In the genomic region with DNA sequence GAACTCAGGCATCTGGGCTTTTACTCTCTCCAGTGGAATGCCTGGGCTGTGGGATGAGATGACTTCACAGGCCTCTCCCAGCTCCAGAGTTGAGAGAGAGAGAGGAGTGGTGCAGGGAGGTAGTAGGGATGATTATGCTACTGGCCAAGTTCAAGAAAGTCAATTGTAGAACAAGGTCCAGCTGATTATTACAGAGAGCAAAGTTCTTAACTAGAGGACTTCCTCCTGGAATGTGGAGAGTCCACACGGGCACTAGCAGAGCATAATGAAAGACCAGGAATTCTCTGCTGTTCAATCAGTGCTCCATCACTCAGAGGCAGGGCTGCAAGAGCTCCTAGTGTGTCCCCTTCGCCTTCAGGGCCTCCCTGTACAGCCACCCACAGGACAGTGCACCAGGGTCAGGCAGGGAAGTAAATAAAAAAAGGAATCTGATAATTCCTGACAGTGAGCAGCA, we compare ENCODE assay signal across 8 cellular contexts. TPM values are rescaled to one million over a fixed set of nuclear protein-coding genes. Genes with fewer than 3 reads are reported as not detected.
DNase-seq lines count a peak whose midpoint lies in the region; ATAC-seq, FAIRE-seq and TF ChIP-seq lines count a peak whose summit lies in the region.

No MANE protein-coding gene starts in this region.

- TF ChIP-seq CTCF in HCT116 (IDR thresholded peaks at IDR 0.05 in 2 of 3, conservative IDR thresholded peaks at IDR 0.05 in 1 of 3; ENCODE audit: borderline replicate concordance in 1 of 3, insufficient read depth in 1 of 3, low read depth in 2 of 3, low read length in 2 of 3) (no peak), keratinocyte (optimal IDR thresholded peaks at IDR 0.05 in 1 of 3, IDR thresholded peaks at IDR 0.05 in 1 of 3, conservative IDR thresholded peaks at IDR 0.05 in 1 of 3; ENCODE audit: extremely low read depth in 1 of 3, insufficient read depth in 2 of 3, low read length in 3 of 3) (no peak), stomach (IDR thresholded peaks at IDR 0.05) (no peak)

- POLR2A ChIA-PET in HCT116 (lab: Charles Lee) = interaction anchor here (0.6 to 1.9 kb wide), 12 partner anchors 10 to 297 kb away, joined by 3 to 8 read pairs (median 4); no protein-coding TSS in a partner anchor

- no peaks in the 10 kb centered on the region for H3K36me3 Mint-ChIP-seq in activated naive CD8-positive, alpha-beta T cell treated with anti-CD3 and anti-CD28 coated beads, Interleukin-2, amount 50 U/mL, for 24 hours (ENCODE audit: low read depth)

- peak overlapping the region; percentile 82 for H3K27ac Mint-ChIP-seq in activated naive CD8-positive, alpha-beta T cell treated with anti-CD3 and anti-CD28 coated beads, Interleukin-2, amount 50 U/mL, for 24 hours

- no peak for TF ChIP-seq EP300 in stomach (IDR thresholded peaks at IDR 0.05)

- H3K9me3 Mint-ChIP-seq in activated naive CD8-positive, alpha-beta T cell treated with anti-CD3 and anti-CD28 coated beads, Interleukin-2, amount 50 U/mL, for 24 hours = no peaks in the 10 kb centered on the region

- TF ChIP-seq POLR2A in HCT116 (IDR thresholded peaks at IDR 0.05; ENCODE audit: borderline replicate concordance, extremely low read depth, insufficient read depth, insufficient read length) (no peak), stomach (IDR thresholded peaks at IDR 0.05) (no peak)

- no peaks in the 10 kb centered on the region for H3K9me2 ChIP-seq in HCT116 (ENCODE audit: insufficient read depth)

- FAIRE-seq in keratinocyte (lab: Jason Lieb, UNC) = no peak

- peak overlapping the region; percentile 88 for H3K4me2 ChIP-seq in HCT116 (ENCODE audit: low read length)
- peak overlapping the region; percentile 83 for H3K4me2 ChIP-seq in keratinocyte (ENCODE audit: control insufficient read depth, extremely low read depth, insufficient read depth, low read depth, low read length)

- peaks cover 37% of the 10 kb centered on the region for H3K4me1 Mint-ChIP-seq in activated naive CD8-positive, alpha-beta T cell treated with anti-CD3 and anti-CD28 coated beads, Interleukin-2, amount 50 U/mL, for 24 hours

- H3K4me3 ChIP-seq in HCT116 (replicated peaks in 1 of 2; ENCODE audit: low read depth in 1 of 2, low read length in 2 of 2) (peak overlapping the region in 1 of 2 experiments; percentile 74; a peak in 2 of 4 replicates), keratinocyte (ENCODE audit: control insufficient read depth in 2 of 3, extremely low read depth in 1 of 3, insufficient read depth in 2 of 3, low read depth in 1 of 3, low read length in 3 of 3) (peak overlapping the region; percentile 1 to 22 (median 4)), stomach (no peak overlapping the region)

- DNase-seq in HCT116 (ENCODE audit: low read depth, low spot score) (no peak), keratinocyte (ENCODE audit: low read depth, low spot score) (no peak), stomach (no peak), SIG-M5 (lab: John Stamatoyannopoulos, UW) (no peak)
- DNase-seq in activated naive CD8-positive, alpha-beta T cell treated with anti-CD3 and anti-CD28 coated beads, Interleukin-2, amount 50 U/mL, for 24 hours = no peak

- H4K20me1 ChIP-seq in HCT116 (ENCODE audit: insufficient read depth) (no peaks in the 10 kb centered on the region), keratinocyte (ENCODE audit: control insufficient read depth, extremely low read depth, insufficient read depth, low read length) (no peaks in the 10 kb centered on the region)

- BruUV-seq in HCT116 (replicated peaks; lab: Mats Ljungman, UMichigan) = no TSS peak

- peaks cover 8% of the 10 kb centered on the region for H3K27me3 Mint-ChIP-seq in activated naive CD8-positive, alpha-beta T cell treated with anti-CD3 and anti-CD28 coated beads, Interleukin-2, amount 50 U/mL, for 24 hours

- RAD21 ChIA-PET in HCT116 (lab: Charles Lee; ENCODE audit: low non-redundant PET in 1 of 2, low total read pairs in 2 of 2, uncharacterized antibody in 2 of 2, unreplicated experiment in 2 of 2) = interaction anchor here in 1 of 2 experiments (1.6 kb wide), 1 partner anchor 10 kb away, joined by 4 read pairs; no protein-coding TSS in a partner anchor

- 27 to 44% (median 37%) methylated on average over 2 of the region's 2 CpGs for WGBS in stomach, 5 donors

- peak overlapping the region; percentile 2 for H3K4me3 Mint-ChIP-seq in activated naive CD8-positive, alpha-beta T cell treated with anti-CD3 and anti-CD28 coated beads, Interleukin-2, amount 50 U/mL, for 24 hours

- CTCF ChIA-PET in HCT116 (lab: Charles Lee) = interaction anchor here (0.9 to 1.1 kb wide), 4 partner anchors 15 to 971 kb away, joined by 3 read pairs; no protein-coding TSS in a partner anchor

- H3K79me2 ChIP-seq in HCT116 (ENCODE audit: insufficient read depth, low read length) = peaks cover 42% of the 10 kb centered on the region
- H3K79me2 ChIP-seq in keratinocyte (ENCODE audit: control insufficient read depth, insufficient read depth, low read length) = peaks cover 43% of the 10 kb centered on the region

- H3K27me3 ChIP-seq in HCT116 (ENCODE audit: insufficient read depth, low read length) (no peaks in the 10 kb centered on the region), keratinocyte (ENCODE audit: control insufficient read depth, extremely low read depth, insufficient read depth, low read length) (no peaks in the 10 kb centered on the region), stomach (no peaks in the 10 kb centered on the region)

- H3K9ac ChIP-seq in HCT116 (ENCODE audit: low read length) (peak overlapping the region; percentile 77), keratinocyte (ENCODE audit: control insufficient read depth, extremely low read depth, insufficient read depth, low read length) (peak overlapping the region; percentile 98)

- dilution Hi-C loops in keratinocyte (cut with MboI; ENCODE audit: extremely low pct_ligation_motif_present, low sequenced_read_pairs) = no loop called here

- H3K9me1 ChIP-seq in keratinocyte (ENCODE audit: control insufficient read depth, extremely low read depth, insufficient read depth, low read length) = peaks cover 2% of the 10 kb centered on the region

- H2AFZ ChIP-seq in HCT116 (ENCODE audit: low read depth, low read length, poor library complexity, severe bottlenecking) = peak overlapping the region; percentile 19
- H2AFZ ChIP-seq in keratinocyte (ENCODE audit: control insufficient read depth, low read length) = no peak overlapping the region

- H3K27ac ChIP-seq in HCT116 (ENCODE audit: low read depth, low read length) = peak overlapping the region; percentile 63; the same call in 1 of the 2 replicates
- H3K27ac ChIP-seq in keratinocyte (ENCODE audit: control insufficient read depth, insufficient read depth, low read length) = peak overlapping the region; percentile 99
- peak overlapping the region; percentile 83 to 92 (median 86) for H3K27ac ChIP-seq in stomach

- no peak for TF ChIP-seq RAD21 in HCT116 (IDR thresholded peaks at IDR 0.05; ENCODE audit: low read depth)

- intact Hi-C loops in HCT116 (cut with micrococcal nuclease) = no loop called here
- intact Hi-C loops in stomach (cut with DNase I; ENCODE audit: low total_unique reads) = no loop called here

- H3K9me3 ChIP-seq in HCT116 (ENCODE audit: control insufficient read depth in 1 of 2, insufficient read depth in 1 of 2, low read depth in 1 of 2, low read length in 2 of 2) (no peaks in the 10 kb centered on the region), keratinocyte (ENCODE audit: control insufficient read depth, low read depth, low read length) (no peaks in the 10 kb centered on the region), stomach (no peaks in the 10 kb centered on the region)

- H3K36me3 ChIP-seq in HCT116 (ENCODE audit: control insufficient read depth in 1 of 2, insufficient read depth in 2 of 2, low read length in 2 of 2) (peaks cover 0 to 11% of the 10 kb centered on the region in 2 experiments; a peak in 1 of 4 replicates), keratinocyte (ENCODE audit: control insufficient read depth in 2 of 2, extremely low read depth in 1 of 2, insufficient read depth in 2 of 2, low read length in 2 of 2) (peaks cover 2 to 17% of the 10 kb centered on the region in 2 experiments), stomach (no peaks in the 10 kb centered on the region)

- ATAC-seq in HCT116 (peak; percentile 37), esophagus mucosa (no peak), HG03039 (IDR thresholded peaks at IDR 0.05; ENCODE audit: unreplicated experiment) (no peak), HG03565 (IDR thresholded peaks at IDR 0.05; ENCODE audit: unreplicated experiment) (no peak)
- no peak for ATAC-seq in activated naive CD8-positive, alpha-beta T cell treated with anti-CD3 and anti-CD28 coated beads, Interleukin-2, amount 50 U/mL, for 24 hours

- H3K4me1 ChIP-seq in HCT116 (ENCODE audit: control insufficient read depth in 1 of 2, insufficient read depth in 2 of 2, low read length in 2 of 2) = peaks cover 33 to 66% of the 10 kb centered on the region in 2 experiments
- H3K4me1 ChIP-seq in keratinocyte (ENCODE audit: control insufficient read depth, extremely low read depth, insufficient read depth, low read length) = peaks cover 53% of the 10 kb centered on the region
- H3K4me1 ChIP-seq in stomach = peaks cover 12 to 69% (median 25%) of the 10 kb centered on the region in 4 donors

TF ChIP-seq in HCT116, 20 proteins besides CTCF, POLR2A, EP300 and RAD21 (continues in another document):
- TF ChIP-seq ATF3 (IDR thresholded peaks at IDR 0.05) (no peak), EZH2phosphoT487 (IDR thresholded peaks at IDR 0.05; ENCODE audit: borderline replicate concordance) (no peak), SRF (IDR thresholded peaks at IDR 0.05; ENCODE audit: low read depth) (no peak), YY1 (IDR thresholded peaks at IDR 0.05; ENCODE audit: extremely low read depth, insufficient replicate concordance, low read depth, low read length) (no peak)

RNA-seq across cellular contexts. Expression of gene EMP1, which starts 0.7 kb away (rescaled TPM):
- total RNA-seq in HCT116 (2021; ENCODE audit: unreplicated experiment) = 110 TPM
- polyA plus RNA-seq in HCT116 (2012) = 170 and 244 TPM in 2 replicates
- polyA plus RNA-seq in keratinocyte = 356 to 610 TPM (median 583 TPM) in 3 replicates
- 96.0 TPM for polyA plus RNA-seq in keratinocyte (2011; ENCODE audit: low read depth)
- 120 and 273 TPM in 2 replicates for polyA plus RNA-seq in keratinocyte (2011; cell fraction: cytosol; rRNA removed)
- polyA plus RNA-seq in keratinocyte (2011; cell fraction: nucleus; rRNA removed) = 717 and 740 TPM in 2 replicates
- 229 and 605 TPM in 2 replicates for polyA plus RNA-seq in keratinocyte (2012; ENCODE audit: low replicate concordance)
- polyA minus RNA-seq in keratinocyte = 709 to 1,030 TPM (median 926 TPM) in 3 replicates
- 113 TPM for polyA minus RNA-seq in keratinocyte (2011; cell fraction: cytosol; rRNA and poly(A)+ RNA removed)
- polyA minus RNA-seq in keratinocyte (2011; cell fraction: nucleus; rRNA and poly(A)+ RNA removed) = 252 and 568 TPM in 2 replicates
- 100 to 1,000 TPM in 1 of 5 donors, 10 to 100 TPM in 3, 1 to 10 TPM in 1; 7.6 to 115 (median 23.9) TPM for total RNA-seq in stomach
- polyA plus RNA-seq in stomach = 100 to 1,000 TPM in 1 of 3 donors, 10 to 100 TPM in 1, 1 to 10 TPM in 1; 6.2 to 209 (median 12.5) TPM
- 1,972 TPM for total RNA-seq in esophagus mucosa

Comparison
In these comparisons a context has a peak if more than half of its experiments do, and no peak if none do; other contexts are left out.
1. H3K4me3 ChIP-seq: peak in keratinocyte (3 of 3); none in stomach (0 of 4).
2. RNA of gene EMP1, which starts 0.7 kb away (total RNA-seq): 1,972 TPM in esophagus mucosa (single experiment); 110 TPM in HCT116 (single experiment) and 7.6 to 115 TPM in stomach; every median in the first group is over 10 times any median in the second.
3. Peak in every context shown above with its lines, with median percentiles within 50 percentile points of each other: H3K27ac ChIP-seq.